Comparison of ENCODE assay signal across 1 cellular context in genomic region chr2:33215983-33216382, GRCh38.
TF ChIP-seq lines count a peak whose summit lies in the region.

No MANE protein-coding gene starts in this region.

TF ChIP-seq in neural cell, 6 proteins besides CTCF, POLR2A, EP300 and RAD21 (continued from another document):
- TF ChIP-seq, protein P1, sequence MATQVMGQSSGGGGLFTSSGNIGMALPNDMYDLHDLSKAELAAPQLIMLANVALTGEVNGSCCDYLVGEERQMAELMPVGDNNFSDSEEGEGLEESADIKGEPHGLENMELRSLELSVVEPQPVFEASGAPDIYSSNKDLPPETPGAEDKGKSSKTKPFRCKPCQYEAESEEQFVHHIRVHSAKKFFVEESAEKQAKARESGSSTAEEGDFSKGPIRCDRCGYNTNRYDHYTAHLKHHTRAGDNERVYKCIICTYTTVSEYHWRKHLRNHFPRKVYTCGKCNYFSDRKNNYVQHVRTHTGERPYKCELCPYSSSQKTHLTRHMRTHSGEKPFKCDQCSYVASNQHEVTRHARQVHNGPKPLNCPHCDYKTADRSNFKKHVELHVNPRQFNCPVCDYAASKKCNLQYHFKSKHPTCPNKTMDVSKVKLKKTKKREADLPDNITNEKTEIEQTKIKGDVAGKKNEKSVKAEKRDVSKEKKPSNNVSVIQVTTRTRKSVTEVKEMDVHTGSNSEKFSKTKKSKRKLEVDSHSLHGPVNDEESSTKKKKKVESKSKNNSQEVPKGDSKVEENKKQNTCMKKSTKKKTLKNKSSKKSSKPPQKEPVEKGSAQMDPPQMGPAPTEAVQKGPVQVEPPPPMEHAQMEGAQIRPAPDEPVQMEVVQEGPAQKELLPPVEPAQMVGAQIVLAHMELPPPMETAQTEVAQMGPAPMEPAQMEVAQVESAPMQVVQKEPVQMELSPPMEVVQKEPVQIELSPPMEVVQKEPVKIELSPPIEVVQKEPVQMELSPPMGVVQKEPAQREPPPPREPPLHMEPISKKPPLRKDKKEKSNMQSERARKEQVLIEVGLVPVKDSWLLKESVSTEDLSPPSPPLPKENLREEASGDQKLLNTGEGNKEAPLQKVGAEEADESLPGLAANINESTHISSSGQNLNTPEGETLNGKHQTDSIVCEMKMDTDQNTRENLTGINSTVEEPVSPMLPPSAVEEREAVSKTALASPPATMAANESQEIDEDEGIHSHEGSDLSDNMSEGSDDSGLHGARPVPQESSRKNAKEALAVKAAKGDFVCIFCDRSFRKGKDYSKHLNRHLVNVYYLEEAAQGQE (IDR thresholded peaks at IDR 0.05; ENCODE audit: borderline replicate concordance) = no peak
- no peak for TF ChIP-seq TAF1 (IDR thresholded peaks at IDR 0.05; ENCODE audit: low read depth)
- no peak for TF ChIP-seq SMC3 (conservative IDR thresholded peaks at IDR 0.05; ENCODE audit: poor library complexity)
- no peak for TF ChIP-seq MXI1 (conservative IDR thresholded peaks at IDR 0.05; ENCODE audit: poor library complexity, severe bottlenecking)
TF ChIP-seq in neural cell: peak in this region for 0.
